ENCODE assay signal across 8 cellular contexts in the genomic region with DNA sequence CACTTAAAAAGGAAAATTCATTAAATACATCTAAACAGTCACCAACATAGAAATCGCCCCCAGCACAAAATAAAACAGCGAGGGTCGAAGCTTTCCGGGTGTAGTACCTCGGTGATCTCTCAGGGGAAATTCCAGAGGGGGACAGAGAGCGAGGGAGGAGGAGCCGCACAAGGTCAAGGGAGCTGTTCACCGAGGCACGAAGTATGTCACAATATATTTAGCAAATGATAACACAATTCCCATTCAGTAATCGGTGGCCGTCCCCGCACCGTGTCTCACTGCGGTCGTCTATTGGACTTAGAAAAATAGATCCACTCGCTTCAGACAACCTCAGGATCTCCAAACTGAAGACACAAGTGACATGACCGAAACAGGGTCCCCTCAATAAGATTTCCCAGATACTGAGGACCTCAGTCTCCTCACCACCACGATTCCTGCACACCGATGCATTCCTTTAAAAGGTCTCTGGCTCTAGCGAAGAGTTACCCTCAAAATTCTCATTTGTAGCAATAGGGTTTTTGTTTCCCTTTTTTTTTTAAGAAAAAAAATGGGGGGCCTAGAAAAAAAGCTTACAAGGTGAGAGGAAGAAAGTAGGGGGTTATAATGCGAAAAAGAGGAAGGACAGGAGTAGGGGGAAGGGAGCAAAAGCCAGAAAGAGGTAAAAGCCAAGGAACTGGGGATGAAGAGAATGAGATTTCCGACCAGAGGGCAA. TPM values are rescaled to one million over a fixed set of nuclear protein-coding genes. Genes with fewer than 3 reads are reported as not detected.
DNase-seq lines count a peak whose midpoint lies in the region; ATAC-seq and TF ChIP-seq lines count a peak whose summit lies in the region.

No MANE protein-coding gene starts in this region.

- peak overlapping the region; percentile 89 for H3K9ac ChIP-seq in skeletal muscle satellite cell (ENCODE audit: low read depth, low read length)

- H3K27me3 ChIP-seq in brain microvascular endothelial cell (replicated peaks) = no peaks in the 10 kb centered on the region
- no peaks in the 10 kb centered on the region for H3K27me3 ChIP-seq in skeletal muscle satellite cell (ENCODE audit: control insufficient read depth, insufficient read depth, low read length)

- peak overlapping the region; percentile 94 for H3K4me2 ChIP-seq in skeletal muscle satellite cell (ENCODE audit: low read length)

- H3K9me3 ChIP-seq in skeletal muscle satellite cell (replicated peaks; ENCODE audit: low read length) = no peaks in the 10 kb centered on the region

- ATAC-seq in HG03442 (IDR thresholded peaks at IDR 0.05; ENCODE audit: unreplicated experiment) (no peak), HG03469 (IDR thresholded peaks at IDR 0.05; ENCODE audit: unreplicated experiment) (no peak)

- TF ChIP-seq CTCF in brain microvascular endothelial cell (IDR thresholded peaks at IDR 0.05; ENCODE audit: low read depth, low read length, missing control alignments) = peak; percentile 31

- peak; percentile 4 for DNase-seq in stimulated activated CD4-positive, alpha-beta T cell treated with anti-CD3 and anti-CD28 coated beads, Interleukin-15, amount 100 ng/mL, for 24 hours
- no peak for DNase-seq in stimulated activated CD4-positive, alpha-beta T cell treated with anti-CD3 and anti-CD28 coated beads, Interleukin-1b, Interleukin-23, amount 100 ng/mL, for 48 hours
- DNase-seq in NCI-H526 treated with DMSO at 0.1 percent for 48 hours (lab: John Stamatoyannopoulos, UW) (peak; percentile 36), brain microvascular endothelial cell (no peak), iris pigment epithelial cell (ENCODE audit: low read depth) (peak; percentile 22)

- H3K4me1 ChIP-seq in skeletal muscle satellite cell (ENCODE audit: control insufficient read depth, insufficient read depth, low read length) = peaks cover 15% of the 10 kb centered on the region

- H3K27ac ChIP-seq in brain microvascular endothelial cell = no peak overlapping the region

- H3K36me3 ChIP-seq in brain microvascular endothelial cell (replicated peaks) = no peaks in the 10 kb centered on the region
- H3K36me3 ChIP-seq in skeletal muscle satellite cell (ENCODE audit: insufficient read depth, low read length) = no peaks in the 10 kb centered on the region

- H3K4me3 ChIP-seq in brain microvascular endothelial cell (ENCODE audit: low read depth, low read length) (peak overlapping the region; percentile 65), skeletal muscle satellite cell (ENCODE audit: low read length) (peak overlapping the region; percentile 84)

- in situ Hi-C loops in brain microvascular endothelial cell (cut with HindIII; ENCODE audit: low pct_ligation_motif_present, low sequenced_read_pairs) = no loop called here

RNA-seq across cellular contexts. Expression of a gene that starts 1.1 kb away (rescaled TPM):
- total RNA-seq in skeletal muscle satellite cell (2012; rRNA removed) = 16.0 and 16.6 TPM in 2 replicates

Comparison
In these comparisons a context has a peak if more than half of its experiments do, and no peak if none do; other contexts are left out.
1. DNase-seq: peak in stimulated activated CD4-positive, alpha-beta T cell treated with anti-CD3 and anti-CD28 coated beads, Interleukin-15, amount 100 ng/mL, for 24 hours (single experiment), NCI-H526 treated with DMSO at 0.1 percent for 48 hours (single experiment) and iris pigment epithelial cell (single experiment); none in stimulated activated CD4-positive, alpha-beta T cell treated with anti-CD3 and anti-CD28 coated beads, Interleukin-1b, Interleukin-23, amount 100 ng/mL, for 48 hours (single experiment) and brain microvascular endothelial cell (single experiment).